8 cellular contexts compared by ENCODE assay signal in genomic region chr4:183407635-183408463, GRCh38. TPM values are rescaled to one million over a fixed set of nuclear protein-coding genes. Genes with fewer than 3 reads are reported as not detected.
DNase-seq lines count a peak whose midpoint lies in the region; ATAC-seq and TF ChIP-seq lines count a peak whose summit lies in the region.

No MANE protein-coding gene starts in this region.

- H3K27ac ChIP-seq in heart left ventricle (peak overlapping the region in 5 of 12 donors; percentile 5 to 75 (median 36)), upper lobe of right lung (peak overlapping the region; percentile 3)

- TF ChIP-seq POLR2A in heart left ventricle (IDR thresholded peaks at IDR 0.05) = no peak

- H3K4me1 ChIP-seq in heart left ventricle (peaks cover 0 to 9% (median 0%) of the 10 kb centered on the region in 12 donors), mononuclear cell (ENCODE audit: insufficient read depth, low read length) (peaks cover 7% of the 10 kb centered on the region), upper lobe of right lung (no peaks in the 10 kb centered on the region)

- intact Hi-C loops in heart left ventricle (cut with DNase I) (loop anchor here in 6 of 10 donors (2.0 to 10.0 kb wide), 8 partner anchors 93 to 473 kb away; no protein-coding TSS in a partner anchor), Right ventricle myocardium inferior (cut with DNase I) (loop anchor here (5.0 to 10.0 kb wide), 2 partner anchors 113 to 471 kb away; no protein-coding TSS in a partner anchor), upper lobe of right lung (cut with DNase I) (no loop called here)

- 87 to 89% (median 88%) methylated on average over 8 of the region's 8 CpGs for WGBS in heart left ventricle, 4 donors

- H3K36me3 ChIP-seq in heart left ventricle (no peaks in the 10 kb centered on the region), upper lobe of right lung (no peaks in the 10 kb centered on the region)

- DNase-seq in heart left ventricle (no peak), Right ventricle myocardium inferior (ENCODE audit: missing footprints) (no peak), astrocyte of the spinal cord (ENCODE audit: low read depth, low spot score) (no peak), upper lobe of right lung (peak; percentile 53), NOMO-1 treated with DMSO at 0.1 percent for 48 hours (lab: John Stamatoyannopoulos, UW; ENCODE audit: unreplicated experiment) (no peak), A172 (ENCODE audit: low spot score) (no peak), NCI-H1048 (lab: John Stamatoyannopoulos, UW) (no peak)

- TF ChIP-seq CTCF in heart left ventricle (IDR thresholded peaks at IDR 0.05) = no peak
- TF ChIP-seq CTCF in astrocyte of the spinal cord (IDR thresholded peaks at IDR 0.05; ENCODE audit: low read depth, low read length) = no peak
- TF ChIP-seq CTCF in upper lobe of right lung (IDR thresholded peaks at IDR 0.05) = no peak

- H3K27me3 ChIP-seq in heart left ventricle = no peaks in the 10 kb centered on the region
- no peaks in the 10 kb centered on the region for H3K27me3 ChIP-seq in mononuclear cell (ENCODE audit: insufficient read depth, low read length)
- no peaks in the 10 kb centered on the region for H3K27me3 ChIP-seq in upper lobe of right lung

- no peaks in the 10 kb centered on the region for H3K9me3 ChIP-seq in heart left ventricle
- H3K9me3 ChIP-seq in mononuclear cell (ENCODE audit: low read depth, low read length) = no peaks in the 10 kb centered on the region
- no peaks in the 10 kb centered on the region for H3K9me3 ChIP-seq in upper lobe of right lung

- H3K4me3 ChIP-seq in heart left ventricle (peak overlapping the region; percentile 6 to 62 (median 44)), astrocyte of the spinal cord (ENCODE audit: low read depth, low read length) (peak overlapping the region; percentile 42), mononuclear cell (ENCODE audit: low read length) (peak overlapping the region; percentile 31), upper lobe of right lung (peak overlapping the region; percentile 46)

- in situ Hi-C loops in astrocyte of the spinal cord (cut with HindIII; ENCODE audit: low sequenced_read_pairs) = no loop called here

- ATAC-seq in heart left ventricle = no peak
- ATAC-seq in Right ventricle myocardium inferior = no peak
- ATAC-seq in upper lobe of right lung = no peak

RNA-seq across cellular contexts. Expression of gene CDKN2AIP, which starts 36.6 kb away (rescaled TPM):
- 10 to 100 TPM in 4 of 9 donors, 1 to 10 TPM in 5; 8.0 to 12.5 (median 9.7) TPM for total RNA-seq in heart left ventricle
- polyA plus RNA-seq in heart left ventricle = 1 to 10 TPM; 5.3 to 6.9 TPM
- 10.6 TPM for total RNA-seq in Right ventricle myocardium inferior
- total RNA-seq in mononuclear cell = 53.4 TPM
- 16.7 TPM for total RNA-seq in upper lobe of right lung
- 23.3 and 25.5 TPM in 2 replicates for total RNA-seq in A172 (2014; rRNA removed; shearing (Covaris generic))
